In genomic region chr7:138478499-138478908, GRCh38 we compare ENCODE assay signal across 9 cellular contexts. TPM values are rescaled to one million over a fixed set of nuclear protein-coding genes. Genes with fewer than 3 reads are reported as not detected.
DNase-seq lines count a peak whose midpoint lies in the region; ATAC-seq, FAIRE-seq and TF ChIP-seq lines count a peak whose summit lies in the region.
"Had no signal": no experiment of that assay in that cellular context is flagged by ENCODE, and none has a peak within 500 bp of the region (broad histone marks: within the 10 kb centered on the region; RNA-seq: fewer than 3 reads in every experiment).

No MANE protein-coding gene starts in this region.

- TF ChIP-seq RAD21 in GM12878 (IDR thresholded peaks at IDR 0.05; ENCODE audit: insufficient read depth, low read depth, low read length) = no peak

- POLR2A ChIA-PET in GM12878 (lab: Charles Lee) = interaction anchor here (0.8 to 5.1 kb wide), 5 partner anchors 8 to 20 kb away, joined by 3 to 31 read pairs (median 4); no protein-coding TSS in a partner anchor
- POLR2A ChIA-PET in CD4-positive, alpha-beta T cell (lab: Charles Lee) = interaction anchor here (0.7 to 0.9 kb wide), 2 partner anchors 10 to 147 kb away, joined by 3 to 4 read pairs; no protein-coding TSS in a partner anchor

- FAIRE-seq in GM12878 (lab: Jason Lieb, UNC) = peak; percentile 82

- in situ Hi-C loops in GM12878 (cut with MboI) = no loop called here
- in situ Hi-C loops in ACHN (cut with HindIII; ENCODE audit: low pct_ligation_motif_present, low pct_unique_long_range_greater_than_20kb, low sequenced_read_pairs) = no loop called here

- H3K79me2 ChIP-seq in GM12878 (ENCODE audit: control insufficient read depth, insufficient read depth, low read length) = peaks cover 54% of the 10 kb centered on the region

- H3K4me3 ChIP-seq in GM12878 = peak overlapping the region; percentile 33; the same call in 1 of the 2 replicates

- peak overlapping the region; percentile 53 for H3K27ac ChIP-seq in GM12878 (ENCODE audit: control insufficient read depth, insufficient read depth)
- no peak overlapping the region for H3K27ac ChIP-seq in CD4-positive, alpha-beta T cell (ENCODE audit: low read depth, low read length)

- RAD21 ChIA-PET in GM12878 (lab: Charles Lee; ENCODE audit: unreplicated experiment) = interaction anchor here (0.6 to 2.1 kb wide), 7 partner anchors 8 to 583 kb away, joined by 3 to 17 read pairs (median 3); no protein-coding TSS in a partner anchor

- no peak overlapping the region for H3K27ac Mint-ChIP-seq in CD4-positive, alpha-beta T cell

- TF ChIP-seq POLR2A in GM12878 (IDR thresholded peaks at IDR 0.05; ENCODE audit: low read depth, low read length) = no peak

- H3K9me3 ChIP-seq in GM12878 (replicated peaks; ENCODE audit: control insufficient read depth, insufficient read depth, low read length) = no peaks in the 10 kb centered on the region; the same call in 2 of the 3 replicates
- no peaks in the 10 kb centered on the region for H3K9me3 ChIP-seq in CD4-positive, alpha-beta T cell (ENCODE audit: control insufficient read depth, low read length)

- no TSS peak for BruUV-seq in GM12878 (replicated peaks; lab: Mats Ljungman, UMichigan)

- TF ChIP-seq CTCF in GM12878 (IDR thresholded peaks at IDR 0.05 in 2 of 3, conservative IDR thresholded peaks at IDR 0.05 in 1 of 3; ENCODE audit: control insufficient read depth in 2 of 3, extremely low read depth in 1 of 3, insufficient read depth in 1 of 3, low read depth in 3 of 3, low read length in 3 of 3) = no peak
- no peak for TF ChIP-seq CTCF in CD4-positive, alpha-beta T cell (IDR thresholded peaks at IDR 0.05)

- peaks cover 11% of the 10 kb centered on the region for H3K4me1 ChIP-seq in GM12878 (ENCODE audit: control insufficient read depth, insufficient read depth, low read length)

- peaks cover 5% of the 10 kb centered on the region for H3K36me3 Mint-ChIP-seq in CD4-positive, alpha-beta T cell (ENCODE audit: low read depth)

- H3K9ac ChIP-seq in GM12878 (ENCODE audit: control insufficient read depth, insufficient read depth, low read length) = no peak overlapping the region

- DNase-seq in DMS79 treated with DMSO at 0.1 percent for 48 hours (lab: John Stamatoyannopoulos, UW) (peak; percentile 89), GM12878 (ENCODE audit: low read depth, low spot score) (peak; percentile 40), nucleus accumbens (lab: John Stamatoyannopoulos, UW) (no peak), activated T-cell treated with anti-CD3 and anti-CD28 coated beads for 4 hours (no peak), ACHN (no peak)
- DNase-seq in CD4-positive, alpha-beta T cell = no peak
- DNase-seq: central memory CD4-positive, alpha-beta T cell had no signal

- intact Hi-C loops in GM12878 (cut with micrococcal nuclease; ENCODE audit: unreplicated experiment) = no loop called here
- intact Hi-C loops in CD4-positive, alpha-beta T cell (cut with DNase I, micrococcal nuclease) = no loop called here

- WGBS in GM12878 (ENCODE audit: insufficient coverage, insufficient replicate concordance, low lambda C conversion rate, missing lambda C conversion rate) = 53% methylated on average over 1 of the region's 1 CpG

- CTCF ChIA-PET in GM12878 (lab: Yijun Ruan, JAX) = interaction anchor here (0.8 to 2.6 kb wide), 3 partner anchors 10 to 19 kb away, joined by 3 to 9 read pairs (median 4); partner anchors contain the start of gene TRIM24
- CTCF ChIA-PET in CD4-positive, alpha-beta T cell (lab: Charles Lee) = no interaction called here

- H3K27me3 ChIP-seq in GM12878 (replicated peaks in 1 of 2; ENCODE audit: control insufficient read depth in 2 of 2, insufficient read depth in 2 of 2, low read length in 1 of 2) = no peaks in the 10 kb centered on the region
- H3K27me3 ChIP-seq in CD4-positive, alpha-beta T cell (ENCODE audit: control insufficient read depth, insufficient read depth, low read length) = no peaks in the 10 kb centered on the region

- no peaks in the 10 kb centered on the region for H3K27me3 Mint-ChIP-seq in CD4-positive, alpha-beta T cell

- SMC1A ChIA-PET in GM12878 (lab: Charles Lee; ENCODE audit: uncharacterized antibody, unreplicated experiment) = interaction anchor here (0.5 to 7.4 kb wide), 11 partner anchors 9 to 317 kb away, joined by 3 to 67 read pairs (median 4); no protein-coding TSS in a partner anchor

- TF ChIP-seq EP300 in GM12878 (IDR thresholded peaks at IDR 0.05; ENCODE audit: borderline replicate concordance in 1 of 2, control insufficient read depth in 1 of 2, low read depth in 2 of 2, low read length in 2 of 2) = 0 out of 4 replicates have a peak, but pooled peaks of 1 of the 2 experiments have one; percentile 33

- H3K9me3 Mint-ChIP-seq in CD4-positive, alpha-beta T cell = no peaks in the 10 kb centered on the region

- ATAC-seq in GM19463 (IDR thresholded peaks at IDR 0.05; ENCODE audit: unreplicated experiment) (peak; percentile 85), HG03196 (IDR thresholded peaks at IDR 0.05; ENCODE audit: unreplicated experiment) (peak; percentile 80), GM12878 (peak; percentile 92)
- no peak for ATAC-seq in CD4-positive, alpha-beta T cell (ENCODE audit: poor library complexity)

- no peak overlapping the region for H2AFZ ChIP-seq in GM12878 (ENCODE audit: control insufficient read depth, low read depth, low read length)

- H3K36me3 ChIP-seq in GM12878 (ENCODE audit: control insufficient read depth in 2 of 2, insufficient read depth in 2 of 2, low read length in 1 of 2) = no peaks in the 10 kb centered on the region

- H4K20me1 ChIP-seq in GM12878 (ENCODE audit: control insufficient read depth, insufficient read depth) = no peaks in the 10 kb centered on the region

- peak overlapping the region; percentile 77 for H3K4me2 ChIP-seq in GM12878 (ENCODE audit: control insufficient read depth, insufficient read depth)

- no peak overlapping the region for H3K4me3 Mint-ChIP-seq in CD4-positive, alpha-beta T cell

- peaks cover 83% of the 10 kb centered on the region for H3K4me1 Mint-ChIP-seq in CD4-positive, alpha-beta T cell (ENCODE audit: low read depth)

TF ChIP-seq in GM12878, 131 proteins besides CTCF, POLR2A, EP300 and RAD21 (continues in another document):
- TF ChIP-seq TCF7 (IDR thresholded peaks at IDR 0.05; ENCODE audit: borderline replicate concordance) (no peak), CREM (IDR thresholded peaks at IDR 0.05; ENCODE audit: low read depth) (no peak), ZBED1 (IDR thresholded peaks at IDR 0.05; ENCODE audit: borderline replicate concordance) (no peak), ETV6 (conservative IDR thresholded peaks at IDR 0.05 in 1 of 2, IDR thresholded peaks at IDR 0.05 in 1 of 2; ENCODE audit: borderline replicate concordance in 1 of 2, low read depth in 1 of 2) (0 out of 4 replicates have a peak, but pooled peaks of 1 of the 2 experiments have one; percentile 17), TARDBP (IDR thresholded peaks at IDR 0.05; ENCODE audit: borderline replicate concordance) (no peak), RUNX3 (IDR thresholded peaks at IDR 0.05; ENCODE audit: low read length) (peak; percentile 71), MTA2 (IDR thresholded peaks at IDR 0.05; ENCODE audit: low read depth) (peak; percentile 84), NR2F1 (conservative IDR thresholded peaks at IDR 0.05) (peak; percentile 54), JUNB (IDR thresholded peaks at IDR 0.05) (peak; percentile 41; the same call in 1 of the 2 replicates), RELB (IDR thresholded peaks at IDR 0.05; ENCODE audit: low read depth) (peak; percentile 55; the same call in 1 of the 2 replicates), HDAC6 (IDR thresholded peaks at IDR 0.05; ENCODE audit: unreplicated experiment) (no peak), DPF2 (IDR thresholded peaks at IDR 0.05) (0 out of 2 replicates have a peak, but pooled peaks have one; percentile 32), MEF2B (IDR thresholded peaks at IDR 0.05; ENCODE audit: partially characterized antibody, poor library complexity, severe bottlenecking) (no peak), BCL11A (IDR thresholded peaks at IDR 0.05; ENCODE audit: low read depth, low read length) (peak; percentile 69; the same call in 1 of the 2 replicates), KLF5 (IDR thresholded peaks at IDR 0.05; ENCODE audit: partially characterized antibody) (no peak)

RNA-seq across cellular contexts. Expression of gene TRIM24, which starts 18.4 kb away (rescaled TPM):
- total RNA-seq in GM12878 (2013; cell fraction: nucleolus; rRNA removed) = 32.0 and 35.8 TPM in 2 replicates
- total RNA-seq in GM12878 (2014; rRNA removed) (13.6 and 14.3 TPM in 2 replicates), GM12878 (2014; rRNA removed; fragmentation: Illumina TruSeq; extraction: Trizol) (12.0 and 13.6 TPM in 2 replicates), GM12878 (2021) (17.1 and 17.8 TPM in 2 replicates)
- polyA plus RNA-seq in GM12878 (2011; ENCODE audit: low read depth) = 4.5 TPM
- polyA plus RNA-seq in GM12878 (2011; rRNA removed) (23.5 and 24.1 TPM in 2 replicates), GM12878 (2014; fragmentation: Illumina TruSeq; extraction: Trizol) (19.7 and 24.5 TPM in 2 replicates), GM12878 (2014; fragmentation: Nextera tagmentation; extraction: Ambion mirVana) (1 to 10 TPM; 4.6 to 5.4 TPM), GM12878 (2014; rRNA removed) (9.7 and 11.3 TPM in 2 replicates), GM12878 (2016; fragmentation: Nextera tagmentation; extraction: Ambion mirVana) (10 to 100 TPM; 11.2 to 15.5 TPM)
- 10.5 and 11.1 TPM in 2 replicates for polyA plus RNA-seq in GM12878 (2011; cell fraction: cytosol; rRNA removed)
- polyA plus RNA-seq in GM12878 (2011; cell fraction: nucleus; rRNA removed) = 15.9 and 16.1 TPM in 2 replicates
- 6.6 and 8.4 TPM in 2 replicates for polyA plus RNA-seq in GM12878 (2012)
- 23.6 and 43.4 TPM in 2 replicates for polyA minus RNA-seq in GM12878 (2011; rRNA and poly(A)+ RNA removed)
- 9.9 and 14.9 TPM in 2 replicates for polyA minus RNA-seq in GM12878 (2011; cell fraction: cytosol; rRNA and poly(A)+ RNA removed)
- polyA minus RNA-seq in GM12878 (2011; cell fraction: nucleus; rRNA and poly(A)+ RNA removed) = 16.7 and 30.4 TPM in 2 replicates
- 10 to 100 TPM; 14.1 to 16.0 TPM for total RNA-seq in CD4-positive, alpha-beta T cell

Comparison
In these comparisons a context has a peak if more than half of its experiments do, and no peak if none do; other contexts are left out.
1. DNase-seq: peak in DMS79 treated with DMSO at 0.1 percent for 48 hours (single experiment) and GM12878 (single experiment); none in nucleus accumbens (0 of 56), CD4-positive, alpha-beta T cell (0 of 10), activated T-cell treated with anti-CD3 and anti-CD28 coated beads for 4 hours (single experiment) and ACHN (single experiment).